ENCODE assay signal across 8 cellular contexts in genomic region chr7:22488643-22489462, GRCh38. TPM values are rescaled to one million over a fixed set of nuclear protein-coding genes. Genes with fewer than 3 reads are reported as not detected.
A peak's percentile ranks its signal among the peaks of the same experiment; 100 is the strongest.
DNase-seq lines count a peak whose midpoint lies in the region; ATAC-seq and TF ChIP-seq lines count a peak whose summit lies in the region.

No MANE protein-coding gene starts in this region.

- peak; percentile 87 for DNase-seq in COLO668 (lab: John Stamatoyannopoulos, UW; ENCODE audit: unreplicated experiment)
- DNase-seq in NCI-H128 (lab: John Stamatoyannopoulos, UW; ENCODE audit: unreplicated experiment): peak; percentile 56
- DNase-seq in T-helper 1 cell: peak in 4 of 5 donors; percentile 29 to 58 (median 42)
- DNase-seq in astrocyte of the cerebellum (ENCODE audit: low read depth): peak; percentile 60
- peak; percentile 48 for DNase-seq in iPS DF 19.7 (ENCODE audit: low read depth, low spot score)
- DNase-seq in spleen: no peak

- no peak for TF ChIP-seq POLR2A in spleen (IDR thresholded peaks at IDR 0.05)

- WGBS in spleen, 5 donors: 16 to 20% (median 18%) methylated on average over 10 of the region's 10 CpGs

- ATAC-seq in GM21723 (IDR thresholded peaks at IDR 0.05; ENCODE audit: unreplicated experiment) (peak; percentile 83), HG03196 (IDR thresholded peaks at IDR 0.05; ENCODE audit: unreplicated experiment) (no peak)

- H3K9me3 ChIP-seq in spleen: no peaks in the 10 kb centered on the region

- in situ Hi-C loops in astrocyte of the cerebellum (cut with HindIII; ENCODE audit: low sequenced_read_pairs): loop anchor here (10.0 kb wide), 1 partner anchor 374 kb away; no protein-coding TSS in a partner anchor

- intact Hi-C loops in spleen (cut with DNase I; ENCODE audit: low total_unique reads): loop anchor here (5.0 kb wide), 1 partner anchor 377 kb away; no protein-coding TSS in a partner anchor

- H3K36me3 ChIP-seq in spleen: no peaks in the 10 kb centered on the region

- peaks cover 0 to 9% (median 4%) of the 10 kb centered on the region in 6 donors for H3K4me1 ChIP-seq in spleen

- peaks cover 0 to 4% (median 0%) of the 10 kb centered on the region in 7 donors for H3K27me3 ChIP-seq in spleen (replicated peaks in 1 of 7)

- peak; percentile 79 for TF ChIP-seq CTCF in astrocyte of the cerebellum (IDR thresholded peaks at IDR 0.05; ENCODE audit: low read depth, low read length, missing control alignments)
- peak; percentile 54 to 94 (median 88) for TF ChIP-seq CTCF in spleen (IDR thresholded peaks at IDR 0.05 in 8 of 11, conservative IDR thresholded peaks at IDR 0.05 in 3 of 11)

- H3K27ac ChIP-seq in spleen: peak overlapping the region in 5 of 8 donors; percentile 26 to 58 (median 53)

- H3K4me3 ChIP-seq in astrocyte of the cerebellum (ENCODE audit: low read depth, low read length) (no peak overlapping the region), spleen (no peak overlapping the region)

RNA-seq across cellular contexts. Expression of gene STEAP1B, which starts 11.1 kb away (rescaled TPM):
- 10 to 100 TPM; 12.5 to 20.3 (median 13.1) TPM for total RNA-seq in spleen
- 10 to 100 TPM in 1 of 3 donors, 1 to 10 TPM in 2; 5.9 to 22.5 (median 7.4) TPM for polyA plus RNA-seq in spleen
